In genomic region chr9:121607434-121608248, GRCh38 we compare ENCODE assay signal across 10 cellular contexts. TPM values are rescaled to one million over a fixed set of nuclear protein-coding genes. Genes with fewer than 3 reads are reported as not detected.
DNase-seq lines count a peak whose midpoint lies in the region; ATAC-seq and TF ChIP-seq lines count a peak whose summit lies in the region.
"Had no signal": no experiment of that assay in that cellular context is flagged by ENCODE, and none has a peak within 500 bp of the region (broad histone marks: within the 10 kb centered on the region; RNA-seq: fewer than 3 reads in every experiment).

No MANE protein-coding gene starts in this region.

- H2AFZ ChIP-seq in SK-N-SH (ENCODE audit: low read depth) (no peak overlapping the region), smooth muscle cell (ENCODE audit: low read depth) (no peak overlapping the region)

- H3K36me3 ChIP-seq in HAP-1 (replicated peaks), result no peaks in the 10 kb centered on the region
- no peaks in the 10 kb centered on the region for H3K36me3 ChIP-seq in SK-N-SH (replicated peaks in 1 of 2; ENCODE audit: control insufficient read depth in 1 of 2, insufficient read depth in 2 of 2, low read length in 1 of 2)
- H3K36me3 ChIP-seq in cardiac muscle cell, result no peaks in the 10 kb centered on the region
- H3K36me3 ChIP-seq in smooth muscle cell (ENCODE audit: low read depth), result no peaks in the 10 kb centered on the region
- H3K36me3 ChIP-seq: colonic mucosa had no signal

- H3K4me2 ChIP-seq in SK-N-SH (peak overlapping the region; percentile 18), smooth muscle cell (peak overlapping the region; percentile 65)

- H3K27me3 ChIP-seq in HAP-1 (ENCODE audit: low read depth), result no peaks in the 10 kb centered on the region
- no peaks in the 10 kb centered on the region for H3K27me3 ChIP-seq in SK-N-SH (ENCODE audit: insufficient read depth)
- no peaks in the 10 kb centered on the region for H3K27me3 ChIP-seq in cardiac muscle cell
- no peaks in the 10 kb centered on the region for H3K27me3 ChIP-seq in smooth muscle cell (ENCODE audit: low read depth)
- H3K27me3 ChIP-seq: colonic mucosa had no signal

- no peak overlapping the region for H3K9ac ChIP-seq in SK-N-SH
- peak overlapping the region; percentile 9 for H3K9ac ChIP-seq in smooth muscle cell (ENCODE audit: low read depth)

- POLR2A ChIA-PET in SK-N-SH (lab: Yijun Ruan, JAX), result interaction anchor here (1.6 kb wide), 1 partner anchor 29 kb away, joined by 4 read pairs; no protein-coding TSS in a partner anchor

- no peaks in the 10 kb centered on the region for H3K79me2 ChIP-seq in SK-N-SH (ENCODE audit: insufficient read depth)
- peaks cover 10% of the 10 kb centered on the region for H3K79me2 ChIP-seq in smooth muscle cell (ENCODE audit: low read depth)

- DNase-seq in HAP-1 (ENCODE audit: low spot score in 2 of 2), result peak; percentile 45 to 47
- peak; percentile 75 for DNase-seq in SK-N-SH
- peak; percentile 41 to 94 for DNase-seq in cardiac muscle cell (ENCODE audit: low read depth in 1 of 2, low spot score in 1 of 2)
- DNase-seq in smooth muscle cell (lab: John Stamatoyannopoulos, UW; ENCODE audit: unreplicated experiment), result no peak
- DNase-seq in putamen (ENCODE audit: low spot score), result no peak
- DNase-seq in NCI-H128 (lab: John Stamatoyannopoulos, UW; ENCODE audit: unreplicated experiment), result no peak
- no peak for DNase-seq in HK-2 (ENCODE audit: unreplicated experiment)
- DNase-seq: activated CD4-positive, alpha-beta T cell treated with anti-CD3 and anti-CD28 coated beads, Interleukin-2, amount 10 ng/mL, durations not matched to agents 24 days and 14 days; colonic mucosa had no signal

- H3K4me1 ChIP-seq in HAP-1 (peaks cover 8% of the 10 kb centered on the region), SK-N-SH (ENCODE audit: control insufficient read depth in 1 of 2, insufficient read depth in 2 of 2, low read depth in 1 of 2, low read length in 1 of 2) (peaks cover 16 to 50% of the 10 kb centered on the region in 2 experiments; a peak in 1 of 4 replicates), cardiac muscle cell (ENCODE audit: low read depth) (peaks cover 86% of the 10 kb centered on the region), smooth muscle cell (ENCODE audit: low read depth) (peaks cover 11% of the 10 kb centered on the region)

- 18% methylated on average over 12 of the region's 13 CpGs for WGBS in SK-N-SH (ENCODE audit: low lambda C conversion rate)
- 4% methylated on average over 13 of the region's 13 CpGs for WGBS in smooth muscle cell (ENCODE audit: low lambda C conversion rate)

- H3K27ac ChIP-seq in SK-N-SH (ENCODE audit: low read depth in 2 of 2, low read length in 1 of 2) (peak overlapping the region; percentile 63 to 94), cardiac muscle cell (peak overlapping the region; percentile 98), smooth muscle cell (ENCODE audit: low read depth) (peak overlapping the region; percentile 59)
- H3K27ac ChIP-seq: colonic mucosa had no signal

- peaks cover 20% of the 10 kb centered on the region for H3F3A ChIP-seq in SK-N-SH (replicated peaks; ENCODE audit: insufficient read depth)
- peaks cover 12% of the 10 kb centered on the region for H3F3A ChIP-seq in smooth muscle cell (ENCODE audit: low read depth)

- TF ChIP-seq RAD21 in SK-N-SH (IDR thresholded peaks at IDR 0.05; ENCODE audit: low read length), result peak; percentile 14

- H3K4me3 ChIP-seq in HAP-1, result no peak overlapping the region
- H3K4me3 ChIP-seq in SK-N-SH (ENCODE audit: low read depth in 2 of 2, low read length in 1 of 2), result no peak overlapping the region
- no peak overlapping the region for H3K4me3 ChIP-seq in cardiac muscle cell
- H3K4me3 ChIP-seq in smooth muscle cell, result no peak overlapping the region
- H3K4me3 ChIP-seq: colonic mucosa had no signal

- ATAC-seq in GM18858 (IDR thresholded peaks at IDR 0.05; ENCODE audit: unreplicated experiment), result no peak

- no peak for TF ChIP-seq CTCF in SK-N-SH (IDR thresholded peaks at IDR 0.05)
- no peak for TF ChIP-seq CTCF in cardiac muscle cell (IDR thresholded peaks at IDR 0.05; ENCODE audit: low read depth, low read length)
- no peak for TF ChIP-seq CTCF in smooth muscle cell (IDR thresholded peaks at IDR 0.05; ENCODE audit: borderline replicate concordance, insufficient read depth, poor library complexity, severe bottlenecking)

- H3K9me3 ChIP-seq in HAP-1 (no peaks in the 10 kb centered on the region), SK-N-SH (no peaks in the 10 kb centered on the region), cardiac muscle cell (ENCODE audit: low read depth) (no peaks in the 10 kb centered on the region), smooth muscle cell (replicated peaks; ENCODE audit: low read depth) (no peaks in the 10 kb centered on the region)
- H3K9me3 ChIP-seq: colonic mucosa had no signal

- CTCF ChIA-PET in SK-N-SH (lab: Yijun Ruan, JAX), result interaction anchor here (0.8 to 3.1 kb wide), 4 partner anchors 13 to 57 kb away, joined by 3 to 12 read pairs (median 4); no protein-coding TSS in a partner anchor

- in situ Hi-C loops in HAP-1 (cut with MboI; ENCODE audit: low sequenced_read_pairs), result no loop called here

- H4K20me1 ChIP-seq in SK-N-SH (ENCODE audit: insufficient read depth) (peaks cover 19% of the 10 kb centered on the region), smooth muscle cell (ENCODE audit: low read depth) (peaks cover 23% of the 10 kb centered on the region)

- H3K9me2 ChIP-seq in SK-N-SH, result no peaks in the 10 kb centered on the region

- peak; percentile 46 to 84; a peak in 3 of 4 replicates for TF ChIP-seq EP300 in SK-N-SH (IDR thresholded peaks at IDR 0.05; ENCODE audit: borderline replicate concordance in 1 of 2, low read depth in 1 of 2, low read length in 1 of 2)

TF ChIP-seq in SK-N-SH, 30 proteins besides CTCF, POLR2A, EP300 and RAD21 (continues in another document):
- peak; percentile 25; the same call in 1 of the 2 replicates for TF ChIP-seq JUND (IDR thresholded peaks at IDR 0.05)
- 0 out of 2 replicates have a peak, but pooled peaks have one; percentile 43 for TF ChIP-seq RFX5 (IDR thresholded peaks at IDR 0.05; ENCODE audit: low read length)
- peak; percentile 81 for TF ChIP-seq GATA2 (CRISPR knock-in tag; IDR thresholded peaks at IDR 0.05)
- TF ChIP-seq FOXM1 (IDR thresholded peaks at IDR 0.05; ENCODE audit: low read depth), result no peak
- no peak for TF ChIP-seq NRF1 (IDR thresholded peaks at IDR 0.05; ENCODE audit: low read depth, low read length)
- peak; percentile 47; the same call in 1 of the 2 replicates for TF ChIP-seq MXI1 (IDR thresholded peaks at IDR 0.05; ENCODE audit: low read depth, low read length)
- TF ChIP-seq FOXJ3 (CRISPR knock-in tag; IDR thresholded peaks at IDR 0.05), result peak; percentile 61; the same call in 1 of the 2 replicates
- TF ChIP-seq RXRA (IDR thresholded peaks at IDR 0.05; ENCODE audit: borderline replicate concordance, low read depth), result peak; percentile 4; the same call in 1 of the 2 replicates
- TF ChIP-seq POLR2AphosphoS5 (IDR thresholded peaks at IDR 0.05; ENCODE audit: low read depth, low read length), result peak; percentile 56; the same call in 1 of the 2 replicates
- TF ChIP-seq IRF3 (IDR thresholded peaks at IDR 0.05; ENCODE audit: low read depth, low read length), result no peak
- TF ChIP-seq SMC3 (IDR thresholded peaks at IDR 0.05; ENCODE audit: low read depth, low read length), result no peak; the same call in 1 of the 2 replicates
- TF ChIP-seq TAF1 (IDR thresholded peaks at IDR 0.05; ENCODE audit: borderline replicate concordance, low read depth, low read length), result no peak
- peak; percentile 59 for TF ChIP-seq FOSL2 (IDR thresholded peaks at IDR 0.05; ENCODE audit: borderline replicate concordance, low read depth)
- no peak for TF ChIP-seq USF2 (IDR thresholded peaks at IDR 0.05; ENCODE audit: borderline replicate concordance, low read depth, low read length)
- 0 out of 2 replicates have a peak, but pooled peaks have one; percentile 37 for TF ChIP-seq ELF1 (IDR thresholded peaks at IDR 0.05)
- TF ChIP-seq NFIC (IDR thresholded peaks at IDR 0.05; ENCODE audit: borderline replicate concordance), result peak; percentile 25; the same call in 1 of the 2 replicates
- TF ChIP-seq RCOR1 (IDR thresholded peaks at IDR 0.05; ENCODE audit: low read length), result 0 out of 2 replicates have a peak, but pooled peaks have one; percentile 67
- peak; percentile 63 for TF ChIP-seq CHD2 (IDR thresholded peaks at IDR 0.05; ENCODE audit: low read length, partially characterized antibody)
- TF ChIP-seq TEAD4 (IDR thresholded peaks at IDR 0.05; ENCODE audit: borderline replicate concordance, insufficient read depth), result no peak

RNA-seq across cellular contexts. Expression of gene DAB2IP, which starts 43.8 kb away (rescaled TPM):
- polyA plus RNA-seq in SK-N-SH (2012; rRNA removed) (21.4 and 25.4 TPM in 2 replicates), cardiac muscle cell (25.7 and 31.7 TPM in 2 replicates), smooth muscle cell (10.4 and 14.0 TPM in 2 replicates)
- polyA plus RNA-seq in SK-N-SH (2012; cell fraction: cytosol; rRNA removed), result 9.4 and 15.4 TPM in 2 replicates
- polyA plus RNA-seq in SK-N-SH (2012; cell fraction: nucleus; rRNA removed), result 30.4 and 34.4 TPM in 2 replicates
- total RNA-seq in cardiac muscle cell (105 TPM in 2 replicates), smooth muscle cell (15.5 and 21.6 TPM in 2 replicates)
- total RNA-seq: activated CD4-positive, alpha-beta T cell treated with anti-CD3 and anti-CD28 coated beads, Interleukin-2, amount 10 ng/mL, durations not matched to agents 24 days and 14 days had no signal

Comparison
In these comparisons a context has a peak if more than half of its experiments do, and no peak if none do; other contexts are left out.
1. DNase-seq: peak in HAP-1 (2 of 2), SK-N-SH (single experiment) and cardiac muscle cell (2 of 2); none in smooth muscle cell (single experiment), putamen (single experiment), NCI-H128 (single experiment) and HK-2 (single experiment).
2. Peak in every context shown above with its lines, with median percentiles within 50 percentile points of each other: H3K27ac ChIP-seq.